24 cellular contexts compared by ENCODE assay signal in genomic region chrX:11414091-11414490, GRCh38.
DNase-seq lines count a peak whose midpoint lies in the region; ATAC-seq, FAIRE-seq and TF ChIP-seq lines count a peak whose summit lies in the region.
"Had no signal": no experiment of that assay in that cellular context is flagged by ENCODE, and none has a peak within 500 bp of the region (broad histone marks: within the 10 kb centered on the region; RNA-seq: fewer than 3 reads in every experiment).

No MANE protein-coding gene starts in this region.

- H2AFZ ChIP-seq in astrocyte (ENCODE audit: low read depth, low read length) (no peak overlapping the region), K562 (ENCODE audit: low read depth, low read length) (no peak overlapping the region)

- no peaks in the 10 kb centered on the region for H3K9me1 ChIP-seq in K562 (ENCODE audit: control insufficient read depth, insufficient read depth, low read length)

- no peak for TF ChIP-seq POLR2A in GM12892 (IDR thresholded peaks at IDR 0.05; ENCODE audit: low read depth, low read length)
- no peak for TF ChIP-seq POLR2A in K562 (conservative IDR thresholded peaks at IDR 0.05)

- no peak overlapping the region for H3K4me2 ChIP-seq in astrocyte (ENCODE audit: low read length)
- peak overlapping the region; percentile 53 for H3K4me2 ChIP-seq in K562 (ENCODE audit: insufficient read depth, low read length)
- H3K4me2 ChIP-seq: BLaER1 had no signal

- H3K4me3 ChIP-seq in astrocyte (ENCODE audit: insufficient read depth, low read depth, low read length) (no peak overlapping the region), K562 (no peak overlapping the region)
- H3K4me3 ChIP-seq: BLaER1 had no signal

- H3K9me3 Mint-ChIP-seq in astrocyte (ENCODE audit: unreplicated experiment) = no peaks in the 10 kb centered on the region
- no peaks in the 10 kb centered on the region for H3K9me3 Mint-ChIP-seq in stimulated activated effector memory CD8-positive, alpha-beta T cell treated with anti-CD3 and anti-CD28 coated beads, Interleukin-12 subunit alpha, Interleukin-12 subunit beta, amount 100 ng/mL, for 72 hours

- H3K4me1 Mint-ChIP-seq in astrocyte (ENCODE audit: low read depth, unreplicated experiment) = no peaks in the 10 kb centered on the region
- H3K4me1 Mint-ChIP-seq in stimulated activated effector memory CD8-positive, alpha-beta T cell treated with anti-CD3 and anti-CD28 coated beads, Interleukin-12 subunit alpha, Interleukin-12 subunit beta, amount 100 ng/mL, for 72 hours = no peaks in the 10 kb centered on the region
- H3K4me1 Mint-ChIP-seq: CD4-positive, alpha-beta memory T cell; CD4-positive, CD25-positive, alpha-beta regulatory T cell had no signal

- H3K9ac ChIP-seq in astrocyte (ENCODE audit: low read length) (no peak overlapping the region), K562 (ENCODE audit: insufficient read depth in 1 of 2, low read depth in 2 of 2, low read length in 2 of 2) (peak overlapping the region in 1 of 2 experiments; percentile 67; a peak in 1 of 4 replicates)
- H3K9ac ChIP-seq: BLaER1 had no signal

- no peak for DNase-seq in GM12892 (ENCODE audit: insufficient read length)
- DNase-seq in astrocyte (ENCODE audit: low read depth) = no peak
- no peak for DNase-seq in K562 (ENCODE audit: extremely low read depth in 1 of 4, low spot score in 3 of 4)
- no peak for DNase-seq in HPDE6-E6E7 (ENCODE audit: extremely low spot score)
- DNase-seq in stimulated activated effector memory CD8-positive, alpha-beta T cell treated with anti-CD3 and anti-CD28 coated beads, Interleukin-12 subunit alpha, Interleukin-12 subunit beta, amount 100 ng/mL, for 72 hours (ENCODE audit: low spot score in 2 of 2) = no peak
- no peak for DNase-seq in activated CD4-positive, alpha-beta T cell treated with anti-CD3 and anti-CD28 coated beads for 4 hours
- DNase-seq in cortex of kidney (lab: John Stamatoyannopoulos, UW) = no peak
- DNase-seq: 8988T; ACHN; BE2C; C1 segment of cervical spinal cord; Caco-2; Calu3; CD4-positive, alpha-beta memory T cell; CD4-positive, CD25-positive, alpha-beta regulatory T cell; DMS79 treated with DMSO at 0.1 percent for 48 hours; GF-D8 had no signal

- intact Hi-C loops in K562 (cut with micrococcal nuclease) = no loop called here

- no peaks in the 10 kb centered on the region for H3K27me3 Mint-ChIP-seq in astrocyte (ENCODE audit: low read depth, unreplicated experiment)
- H3K27me3 Mint-ChIP-seq: CD4-positive, alpha-beta memory T cell had no signal

- CTCF ChIA-PET in K562 (lab: Yijun Ruan, JAX; ENCODE audit: low intra/inter-chr PET ratio) = no interaction called here

- H3K27ac ChIP-seq in astrocyte (ENCODE audit: low read depth, low read length) (no peak overlapping the region), K562 (ENCODE audit: extremely low read depth, low read depth, low read length) (peak overlapping the region; percentile 87)
- H3K27ac ChIP-seq: BLaER1 had no signal

- no peak; the same call in 2 of the 3 replicates for ATAC-seq in K562
- ATAC-seq in stimulated activated effector memory CD8-positive, alpha-beta T cell treated with anti-CD3 and anti-CD28 coated beads, Interleukin-12 subunit alpha, Interleukin-12 subunit beta, amount 100 ng/mL, for 72 hours = no peak

- no TSS peak for BruUV-seq in K562 (replicated peaks; lab: Mats Ljungman, UMichigan)

- H3K36me3 ChIP-seq in astrocyte (ENCODE audit: insufficient read depth, low read length) = no peaks in the 10 kb centered on the region
- peaks cover 39% of the 10 kb centered on the region for H3K36me3 ChIP-seq in K562 (ENCODE audit: control insufficient read depth, insufficient read depth, low read length)
- H3K36me3 ChIP-seq: BE2C, BLaER1 had no signal

- no peak for TF ChIP-seq EP300 in K562 (IDR thresholded peaks at IDR 0.05; ENCODE audit: low read length)

- H3K9me3 ChIP-seq in astrocyte (ENCODE audit: insufficient read depth, low read depth, low read length) = no peaks in the 10 kb centered on the region
- 0 out of 2 replicates have a peak, but pooled peaks cover under 1% of the 10 kb centered on the region for H3K9me3 ChIP-seq in K562 (replicated peaks; ENCODE audit: control insufficient read depth, insufficient read depth, low read depth, low read length)
- H3K9me3 ChIP-seq: BE2C, BLaER1, Caco-2 had no signal

- in situ Hi-C loops in K562 (cut with MboI) = no loop called here

- H3K79me2 ChIP-seq in astrocyte (ENCODE audit: insufficient read depth, low read length) (no peaks in the 10 kb centered on the region), K562 (ENCODE audit: control insufficient read depth, insufficient read depth, low read length) (peaks cover 98% of the 10 kb centered on the region)

- no peaks in the 10 kb centered on the region for H3K36me3 Mint-ChIP-seq in astrocyte (ENCODE audit: low read depth, unreplicated experiment)
- H3K36me3 Mint-ChIP-seq in stimulated activated effector memory CD8-positive, alpha-beta T cell treated with anti-CD3 and anti-CD28 coated beads, Interleukin-12 subunit alpha, Interleukin-12 subunit beta, amount 100 ng/mL, for 72 hours = no peaks in the 10 kb centered on the region
- H3K36me3 Mint-ChIP-seq: CD14-positive monocyte; CD4-positive, alpha-beta memory T cell; CD4-positive, CD25-positive, alpha-beta regulatory T cell had no signal

- POLR2A ChIA-PET in K562 (lab: Yijun Ruan, JAX) = interaction anchor here (0.7 kb wide), 1 partner anchor 1708 kb away, joined by 3 read pairs; no protein-coding TSS in a partner anchor

- TF ChIP-seq RAD21 in K562 (CRISPR knock-in tag; conservative IDR thresholded peaks at IDR 0.05 in 1 of 2, IDR thresholded peaks at IDR 0.05 in 1 of 2) = no peak

- no peak overlapping the region for H3K4me3 Mint-ChIP-seq in astrocyte (ENCODE audit: unreplicated experiment)
- no peak overlapping the region for H3K4me3 Mint-ChIP-seq in stimulated activated effector memory CD8-positive, alpha-beta T cell treated with anti-CD3 and anti-CD28 coated beads, Interleukin-12 subunit alpha, Interleukin-12 subunit beta, amount 100 ng/mL, for 72 hours
- H3K4me3 Mint-ChIP-seq: CD14-positive monocyte; CD4-positive, alpha-beta memory T cell; CD4-positive, CD25-positive, alpha-beta regulatory T cell had no signal

- 15% methylated on average over 1 of the region's 1 CpG for WGBS in K562 (ENCODE audit: insufficient coverage, low coverage, missing lambda C conversion rate)

- peak; percentile 9 for FAIRE-seq in GM12892 (lab: Jason Lieb, UNC)
- FAIRE-seq in astrocyte (lab: Jason Lieb, UNC) = peak; percentile 17
- FAIRE-seq in K562 (lab: Jason Lieb, UNC) = peak; percentile 19
- FAIRE-seq: A204.1, D721Med, G401.6, GM12891, GM18507 had no signal

- H3K27me3 ChIP-seq in astrocyte (ENCODE audit: insufficient read depth, low read length) (no peaks in the 10 kb centered on the region), K562 (ENCODE audit: control insufficient read depth in 2 of 2, insufficient read depth in 2 of 2, low read length in 2 of 2) (no peaks in the 10 kb centered on the region)
- H3K27me3 ChIP-seq: BE2C had no signal

- no peak overlapping the region for H3K27ac Mint-ChIP-seq in astrocyte (ENCODE audit: unreplicated experiment)
- H3K27ac Mint-ChIP-seq in stimulated activated effector memory CD8-positive, alpha-beta T cell treated with anti-CD3 and anti-CD28 coated beads, Interleukin-12 subunit alpha, Interleukin-12 subunit beta, amount 100 ng/mL, for 72 hours = no peak overlapping the region
- H3K27ac Mint-ChIP-seq: CD14-positive monocyte; CD4-positive, alpha-beta memory T cell; CD4-positive, CD25-positive, alpha-beta regulatory T cell had no signal

- H4K20me1 ChIP-seq in astrocyte (ENCODE audit: insufficient read depth, low read length) = no peaks in the 10 kb centered on the region
- no peaks in the 10 kb centered on the region for H4K20me1 ChIP-seq in K562 (replicated peaks; ENCODE audit: control insufficient read depth, insufficient read depth, low read length)

- TF ChIP-seq CTCF in astrocyte (IDR thresholded peaks at IDR 0.05; ENCODE audit: insufficient read depth, low read depth, low read length) (no peak), K562 (IDR thresholded peaks at IDR 0.05 in 2 of 3, conservative IDR thresholded peaks at IDR 0.05 in 1 of 3; ENCODE audit: insufficient read depth in 2 of 3, low read depth in 1 of 3, low read length in 3 of 3) (no peak)

- H3K4me1 ChIP-seq in astrocyte (ENCODE audit: insufficient read depth, low read length) = no peaks in the 10 kb centered on the region
- peaks cover 6 to 74% of the 10 kb centered on the region in 2 experiments for H3K4me1 ChIP-seq in K562 (replicated peaks in 1 of 2; ENCODE audit: control insufficient read depth in 2 of 2, insufficient read depth in 2 of 2, low read length in 2 of 2)
- H3K4me1 ChIP-seq: BE2C, Caco-2 had no signal

TF ChIP-seq in K562, 482 proteins besides CTCF, POLR2A, EP300 and RAD21 (continues in another document):
- no peak for TF ChIP-seq PCBP1 (IDR thresholded peaks at IDR 0.05; ENCODE audit: low read depth, low read length, poor library complexity, severe bottlenecking)
- 0 out of 2 replicates have a peak, but pooled peaks have one; percentile 10 for TF ChIP-seq NFIC (IDR thresholded peaks at IDR 0.05)
- TF ChIP-seq ZNF639 (CRISPR knock-in tag; conservative IDR thresholded peaks at IDR 0.05 in 1 of 2, IDR thresholded peaks at IDR 0.05 in 1 of 2) = peak in 1 of 2 experiments; percentile 35; a peak in 1 of 4 replicates
- TF ChIP-seq RFX1 (IDR thresholded peaks at IDR 0.05) = no peak
